7 cellular contexts compared by ENCODE assay signal in the genomic region with DNA sequence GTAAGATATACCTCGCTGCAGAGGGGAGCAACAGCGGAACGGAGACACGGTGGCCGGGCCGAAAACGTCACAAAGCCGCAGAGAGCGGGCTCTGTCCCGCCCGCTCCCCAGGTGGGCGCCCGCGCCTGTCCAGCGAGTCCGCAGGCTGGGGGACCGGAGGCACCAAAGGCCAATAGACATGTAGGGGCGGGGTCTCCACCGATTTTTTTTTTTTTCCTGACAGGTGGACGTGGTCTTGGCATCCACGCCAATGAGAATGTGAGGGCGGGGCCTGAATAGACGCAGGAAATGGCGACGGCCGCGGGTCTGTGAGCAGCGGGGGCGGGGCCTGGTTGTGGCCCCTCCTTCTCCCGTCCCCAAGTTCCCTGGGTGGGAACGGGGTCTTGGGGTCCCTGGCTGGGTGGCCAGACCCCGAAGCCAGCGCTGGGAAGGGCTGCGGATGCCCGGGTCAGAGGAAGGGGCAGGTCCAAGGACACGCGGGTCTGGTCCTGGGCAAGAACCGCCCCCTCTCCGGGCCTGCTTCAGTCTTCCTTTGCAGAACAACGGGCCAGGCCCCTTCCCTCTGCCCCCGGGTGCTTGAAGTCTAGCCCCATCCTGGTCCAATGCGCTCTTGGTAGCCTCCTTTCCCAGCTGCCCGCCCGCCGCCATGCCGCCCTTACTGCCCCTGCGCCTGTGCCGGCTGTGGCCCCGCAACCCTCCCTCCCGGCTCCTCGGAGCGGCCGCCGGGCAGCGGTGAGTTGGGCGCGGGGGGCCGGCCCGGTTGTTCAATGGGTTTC. TPM values are rescaled to one million over a fixed set of nuclear protein-coding genes. Genes with fewer than 3 reads are reported as not detected.
DNase-seq lines count a peak whose midpoint lies in the region; ATAC-seq and TF ChIP-seq lines count a peak whose summit lies in the region.

Gene DNAJC4 (plus strand): TSS at position 340 of the 776 bp plus-strand sequence. CDS start 307 bp downstream, at position 647.

- peaks cover 60% of the 10 kb centered on the region for H3K4me1 Mint-ChIP-seq in chondrocyte (ENCODE audit: low read depth)

- H3K36me3 Mint-ChIP-seq in chondrocyte (ENCODE audit: low read depth): no peaks in the 10 kb centered on the region

- H3K27me3 Mint-ChIP-seq in chondrocyte (ENCODE audit: low read depth): no peaks in the 10 kb centered on the region

- H3K9me3 Mint-ChIP-seq in chondrocyte (ENCODE audit: low read depth): no peaks in the 10 kb centered on the region

- peak; percentile 43 for ATAC-seq in GM18867 (IDR thresholded peaks at IDR 0.05; ENCODE audit: unreplicated experiment)
- peak; percentile 33 for ATAC-seq in HG03159 (IDR thresholded peaks at IDR 0.05; ENCODE audit: unreplicated experiment)

- DNase-seq in NCI-H446 (lab: John Stamatoyannopoulos, UW) (peak; percentile 90 to 94), chondrocyte (ENCODE audit: low spot score) (no peak), kidney glomerular epithelial cell (lab: John Stamatoyannopoulos, UW) (peak; percentile 82)
- peak; percentile 81 to 85 for DNase-seq in activated CD4-positive, alpha-beta T cell treated with anti-CD3 and anti-CD28 coated beads for 4 hours
- DNase-seq in stimulated activated CD4-positive, alpha-beta T cell treated with anti-CD3 and anti-CD28 coated beads, Interleukin-15, amount 100 ng/mL, for 24 hours: peak; percentile 95

- peak within 1 kb of the TSS; percentile 77 for H3K27ac Mint-ChIP-seq in chondrocyte (ENCODE audit: unreplicated experiment)

- TF ChIP-seq CTCF in chondrocyte (IDR thresholded peaks at IDR 0.05): no peak

- peak within 1 kb of the TSS; percentile 75 for H3K4me3 Mint-ChIP-seq in chondrocyte (ENCODE audit: unreplicated experiment)

RNA-seq across cellular contexts. Expression of gene DNAJC4, which starts in this region (rescaled TPM):
- total RNA-seq in chondrocyte: 27.0 to 31.6 TPM (median 28.9 TPM) in 3 replicates
